Comparison of ENCODE assay signal across 25 cellular contexts in the genomic region with DNA sequence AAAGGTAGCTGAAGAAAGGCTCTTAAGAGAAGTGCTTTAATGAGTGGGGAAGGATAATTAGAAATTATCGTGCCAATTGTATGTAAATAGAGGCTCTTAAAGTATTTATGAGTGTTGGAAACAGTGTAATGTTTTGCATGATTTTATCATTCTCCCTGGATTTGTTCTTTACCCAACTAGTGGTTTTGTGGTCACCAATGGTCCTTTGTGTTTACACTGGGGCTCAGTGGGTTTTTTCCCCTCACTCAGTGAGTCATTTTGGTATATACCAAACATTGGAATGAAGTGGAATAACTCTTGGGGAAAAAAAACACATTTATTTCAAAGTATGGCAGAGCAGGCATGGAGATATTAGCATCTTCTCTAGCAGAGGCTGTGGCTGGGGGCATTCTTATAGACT. TPM values are rescaled to one million over a fixed set of nuclear protein-coding genes. Genes with fewer than 3 reads are reported as not detected.
"Had no signal": no experiment of that assay in that cellular context is flagged by ENCODE, and none has a peak within 500 bp of the region (broad histone marks: within the 10 kb centered on the region; RNA-seq: fewer than 3 reads in every experiment).

No MANE protein-coding gene starts in this region.

- H3K27ac ChIP-seq: ovary, prostate gland, tibial artery had no signal

- H3K9me3 ChIP-seq: ovary, prostate gland, tibial artery had no signal

- ATAC-seq: activated T-cell treated with anti-CD3 and anti-CD28 coated beads, Interleukin-2, amount 50 U/mL, for 4 hours; left ventricle myocardium superior; natural killer cell treated with Interleukin-12 subunit alpha and Interleukin-12 subunit beta and Interleukin-15 and Interleukin-18, amount 100 ng/mL, for 72 hours; right cardiac atrium; stimulated activated effector memory CD8-positive, alpha-beta T cell treated with anti-CD3 and anti-CD28 coated beads, Interleukin-12 subunit alpha, Interleukin-12 subunit beta, amount 100 ng/mL, for 72 hours; stimulated activated naive CD8-positive, alpha-beta T cell treated with anti-CD3 and anti-CD28 coated beads, Interleukin-15, amount 100 ng/mL, for 72 hours had no signal

- H3K4me3 Mint-ChIP-seq: activated naive CD8-positive, alpha-beta T cell treated with anti-CD3 and anti-CD28 coated beads, Interleukin-2, amount 10 ng/mL, durations not matched to agents 7 days and 5 days; activated T-cell treated with anti-CD3 and anti-CD28 coated beads, Interleukin-2, amount 50 U/mL, for 4 hours; central memory CD8-positive, alpha-beta T cell; natural killer cell treated with Interleukin-12 subunit alpha and Interleukin-12 subunit beta and Interleukin-15 and Interleukin-18, amount 100 ng/mL, for 72 hours; stimulated activated effector memory CD8-positive, alpha-beta T cell treated with anti-CD3 and anti-CD28 coated beads, Interleukin-12 subunit alpha, Interleukin-12 subunit beta, amount 100 ng/mL, for 72 hours; stimulated activated naive CD8-positive, alpha-beta T cell treated with anti-CD3 and anti-CD28 coated beads, Interleukin-15, amount 100 ng/mL, for 72 hours had no signal

- H3K36me3 Mint-ChIP-seq: activated naive CD8-positive, alpha-beta T cell treated with anti-CD3 and anti-CD28 coated beads, Interleukin-2, amount 10 ng/mL, durations not matched to agents 7 days and 5 days; natural killer cell treated with Interleukin-12 subunit alpha and Interleukin-12 subunit beta and Interleukin-15 and Interleukin-18, amount 100 ng/mL, for 72 hours; stimulated activated effector memory CD8-positive, alpha-beta T cell treated with anti-CD3 and anti-CD28 coated beads, Interleukin-12 subunit alpha, Interleukin-12 subunit beta, amount 100 ng/mL, for 72 hours had no signal

- H3K36me3 ChIP-seq: ovary, prostate gland, tibial artery had no signal

- H3K4me1 Mint-ChIP-seq: activated naive CD8-positive, alpha-beta T cell treated with anti-CD3 and anti-CD28 coated beads, Interleukin-2, amount 10 ng/mL, durations not matched to agents 7 days and 5 days; central memory CD8-positive, alpha-beta T cell; stimulated activated effector memory CD8-positive, alpha-beta T cell treated with anti-CD3 and anti-CD28 coated beads, Interleukin-12 subunit alpha, Interleukin-12 subunit beta, amount 100 ng/mL, for 72 hours had no signal

- H3K4me3 ChIP-seq: ovary, prostate gland, tibial artery had no signal

- H3K4me1 ChIP-seq: prostate gland, tibial artery had no signal

- DNase-seq: activated CD4-positive, alpha-beta T cell treated with anti-CD3 and anti-CD28 coated beads for 1 hour; activated CD4-positive, alpha-beta T cell treated with anti-CD3 and anti-CD28 coated beads, Interleukin-2, amount 50 U/mL, for 48 hours; activated CD8-positive, alpha-beta memory T cell treated with anti-CD3 and anti-CD28 coated beads, Interleukin-2, amount 50 U/mL, for 48 hours; activated naive CD4-positive, alpha-beta T cell treated with Interleukin-2 at 50 U/mL for 16 hours; activated naive CD8-positive, alpha-beta T cell treated with anti-CD3 and anti-CD28 coated beads, Interleukin-2, amount 10 ng/mL, durations not matched to agents 7 days and 5 days; activated T-cell treated with anti-CD3 and anti-CD28 coated beads, Interleukin-2, amount 50 U/mL, for 4 hours; amygdala; effector memory CD4-positive, alpha-beta T cell; hippocampal formation; left ventricle myocardium superior; mammary epithelial cell; ovary; right cardiac atrium; stimulated activated CD4-positive, alpha-beta T cell treated with anti-CD3 and anti-CD28 coated beads, Interleukin-2, amount 100 ng/mL, for 24 hours; stimulated activated naive CD8-positive, alpha-beta T cell treated with anti-CD3 and anti-CD28 coated beads, Interleukin-15, amount 100 ng/mL, for 72 hours; T-helper 1 cell; tibial artery had no signal

- H3K27ac Mint-ChIP-seq: activated naive CD8-positive, alpha-beta T cell treated with anti-CD3 and anti-CD28 coated beads, Interleukin-2, amount 10 ng/mL, durations not matched to agents 7 days and 5 days; natural killer cell treated with Interleukin-12 subunit alpha and Interleukin-12 subunit beta and Interleukin-15 and Interleukin-18, amount 100 ng/mL, for 72 hours; stimulated activated effector memory CD8-positive, alpha-beta T cell treated with anti-CD3 and anti-CD28 coated beads, Interleukin-12 subunit alpha, Interleukin-12 subunit beta, amount 100 ng/mL, for 72 hours had no signal

- H3K27me3 ChIP-seq: ovary, tibial artery had no signal

- H3K9me3 Mint-ChIP-seq: activated naive CD8-positive, alpha-beta T cell treated with anti-CD3 and anti-CD28 coated beads, Interleukin-2, amount 10 ng/mL, durations not matched to agents 7 days and 5 days; activated T-cell treated with anti-CD3 and anti-CD28 coated beads, Interleukin-2, amount 50 U/mL, for 4 hours; central memory CD8-positive, alpha-beta T cell; natural killer cell treated with Interleukin-12 subunit alpha and Interleukin-12 subunit beta and Interleukin-15 and Interleukin-18, amount 100 ng/mL, for 72 hours; stimulated activated effector memory CD8-positive, alpha-beta T cell treated with anti-CD3 and anti-CD28 coated beads, Interleukin-12 subunit alpha, Interleukin-12 subunit beta, amount 100 ng/mL, for 72 hours; stimulated activated naive CD8-positive, alpha-beta T cell treated with anti-CD3 and anti-CD28 coated beads, Interleukin-15, amount 100 ng/mL, for 72 hours had no signal

- FAIRE-seq: colon, frontal cortex had no signal

RNA-seq across cellular contexts. Expression of a gene that starts 20.8 kb away (rescaled TPM):
- total RNA-seq: activated CD8-positive, alpha-beta memory T cell treated with anti-CD3 and anti-CD28 coated beads for 36 hours; activated naive CD8-positive, alpha-beta T cell treated with anti-CD3 and anti-CD28 coated beads, Interleukin-2, amount 10 ng/mL, durations not matched to agents 7 days and 5 days; activated T-cell treated with anti-CD3 and anti-CD28 coated beads, Interleukin-2, amount 50 U/mL, for 4 hours; dermis microvascular lymphatic vessel endothelial cell; mammary epithelial cell; natural killer cell treated with Interleukin-12 subunit alpha and Interleukin-12 subunit beta and Interleukin-15 and Interleukin-18, amount 100 ng/mL, for 72 hours had no signal
- polyA plus RNA-seq: mammary epithelial cell had no signal
